1 cellular context compared by ENCODE assay signal in genomic region chr2:95384854-95385569, GRCh38.
TF ChIP-seq lines count a peak whose summit lies in the region.

No MANE protein-coding gene starts in this region.

TF ChIP-seq in SK-N-SH treated with all-trans-retinoic acid at 6 μM for 48 hours, 23 proteins besides CTCF, POLR2A, EP300 and RAD21 (continued from another document):
- TF ChIP-seq PPARA (CRISPR knock-in tag; IDR thresholded peaks at IDR 0.05; ENCODE audit: borderline replicate concordance) (no peak), ZC3H10 (CRISPR knock-in tag; IDR thresholded peaks at IDR 0.05) (no peak), PATZ1 (CRISPR knock-in tag; IDR thresholded peaks at IDR 0.05; ENCODE audit: borderline replicate concordance) (no peak), ARNTL (CRISPR knock-in tag; IDR thresholded peaks at IDR 0.05; ENCODE audit: borderline replicate concordance, low read depth) (no peak), CREB5 (CRISPR knock-in tag; IDR thresholded peaks at IDR 0.05; ENCODE audit: low read depth) (no peak), TCF4 (CRISPR knock-in tag; IDR thresholded peaks at IDR 0.05; ENCODE audit: borderline replicate concordance) (no peak), ZFP3 (CRISPR knock-in tag; IDR thresholded peaks at IDR 0.05) (no peak), RARB (CRISPR knock-in tag; IDR thresholded peaks at IDR 0.05) (no peak), BACH2 (CRISPR knock-in tag; IDR thresholded peaks at IDR 0.05; ENCODE audit: borderline replicate concordance) (no peak)
